ENCODE assay signal across 2 cellular contexts in the genomic region with DNA sequence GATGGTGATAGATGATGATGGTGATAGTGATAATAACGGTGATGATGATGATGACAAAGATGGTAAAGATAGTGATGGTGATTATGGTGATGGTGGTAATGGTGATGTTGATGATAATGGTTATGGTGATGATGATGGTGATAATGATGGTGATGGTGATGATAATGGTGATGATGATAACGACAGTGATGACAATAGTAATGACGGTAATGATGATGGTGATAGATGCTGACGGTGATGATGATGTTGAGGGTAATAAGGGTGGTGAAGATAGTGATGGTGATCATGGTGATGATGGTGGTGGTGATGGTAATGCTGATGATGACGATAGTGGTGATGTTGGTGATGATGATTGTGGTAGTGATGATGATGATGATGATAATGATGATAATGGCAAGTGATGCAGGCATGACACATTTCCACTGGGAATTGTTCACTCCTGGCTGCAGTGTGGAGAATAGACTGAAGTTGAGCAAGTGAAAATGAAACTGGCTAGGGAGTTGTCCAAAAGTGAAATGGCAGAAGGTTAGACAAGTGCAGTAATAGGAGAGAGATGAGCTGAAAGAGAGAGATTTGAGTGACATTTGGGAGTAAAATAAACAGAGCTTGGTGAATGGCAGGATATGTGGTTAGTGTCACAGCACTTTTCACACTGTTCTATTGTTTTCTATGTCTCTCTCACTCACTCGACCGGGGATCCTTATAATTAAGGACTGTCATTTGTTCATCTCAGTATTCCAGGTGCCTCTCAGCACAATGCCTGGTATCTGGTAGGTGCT.
TF ChIP-seq lines count a peak whose summit lies in the region.

No MANE protein-coding gene starts in this region.

TF ChIP-seq in HepG2, 621 proteins besides CTCF, POLR2A, EP300 and RAD21:
- no peak for TF ChIP-seq ZNF451 (CRISPR knock-in tag; IDR thresholded peaks at IDR 0.05)
- peak; percentile 98 for TF ChIP-seq CREB1 (IDR thresholded peaks at IDR 0.05)
- no peak for TF ChIP-seq CREB1 (CRISPR knock-in tag; IDR thresholded peaks at IDR 0.05)
- TF ChIP-seq PHB2 (IDR thresholded peaks at IDR 0.05; ENCODE audit: partially characterized antibody), result peak; percentile 15
- no peak for TF ChIP-seq ZNF136 (CRISPR knock-in tag; IDR thresholded peaks at IDR 0.05; ENCODE audit: low read depth)
- no peak for TF ChIP-seq ZFAT (CRISPR knock-in tag; conservative IDR thresholded peaks at IDR 0.05)
- TF ChIP-seq ZNF510 (CRISPR knock-in tag; IDR thresholded peaks at IDR 0.05; ENCODE audit: low read depth), result no peak
- no peak for TF ChIP-seq ZNF775 (CRISPR knock-in tag; IDR thresholded peaks at IDR 0.05; ENCODE audit: borderline replicate concordance)
- TF ChIP-seq ZNF746 (CRISPR knock-in tag; IDR thresholded peaks at IDR 0.05), result no peak
- TF ChIP-seq, protein P1, sequence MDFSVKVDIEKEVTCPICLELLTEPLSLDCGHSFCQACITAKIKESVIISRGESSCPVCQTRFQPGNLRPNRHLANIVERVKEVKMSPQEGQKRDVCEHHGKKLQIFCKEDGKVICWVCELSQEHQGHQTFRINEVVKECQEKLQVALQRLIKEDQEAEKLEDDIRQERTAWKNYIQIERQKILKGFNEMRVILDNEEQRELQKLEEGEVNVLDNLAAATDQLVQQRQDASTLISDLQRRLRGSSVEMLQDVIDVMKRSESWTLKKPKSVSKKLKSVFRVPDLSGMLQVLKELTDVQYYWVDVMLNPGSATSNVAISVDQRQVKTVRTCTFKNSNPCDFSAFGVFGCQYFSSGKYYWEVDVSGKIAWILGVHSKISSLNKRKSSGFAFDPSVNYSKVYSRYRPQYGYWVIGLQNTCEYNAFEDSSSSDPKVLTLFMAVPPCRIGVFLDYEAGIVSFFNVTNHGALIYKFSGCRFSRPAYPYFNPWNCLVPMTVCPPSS (IDR thresholded peaks at IDR 0.05), result peak; percentile 57; the same call in 1 of the 2 replicates
- TF ChIP-seq ZNF282 (IDR thresholded peaks at IDR 0.05; ENCODE audit: partially characterized antibody), result no peak
- TF ChIP-seq SMC3 (IDR thresholded peaks at IDR 0.05; ENCODE audit: low read length), result no peak
- TF ChIP-seq, protein P2, sequence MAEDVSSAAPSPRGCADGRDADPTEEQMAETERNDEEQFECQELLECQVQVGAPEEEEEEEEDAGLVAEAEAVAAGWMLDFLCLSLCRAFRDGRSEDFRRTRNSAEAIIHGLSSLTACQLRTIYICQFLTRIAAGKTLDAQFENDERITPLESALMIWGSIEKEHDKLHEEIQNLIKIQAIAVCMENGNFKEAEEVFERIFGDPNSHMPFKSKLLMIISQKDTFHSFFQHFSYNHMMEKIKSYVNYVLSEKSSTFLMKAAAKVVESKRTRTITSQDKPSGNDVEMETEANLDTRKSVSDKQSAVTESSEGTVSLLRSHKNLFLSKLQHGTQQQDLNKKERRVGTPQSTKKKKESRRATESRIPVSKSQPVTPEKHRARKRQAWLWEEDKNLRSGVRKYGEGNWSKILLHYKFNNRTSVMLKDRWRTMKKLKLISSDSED (CRISPR knock-in tag; IDR thresholded peaks at IDR 0.05), result no peak
- TF ChIP-seq ATF7 (IDR thresholded peaks at IDR 0.05), result peak; percentile 24; the same call in 1 of the 2 replicates
- no peak for TF ChIP-seq ATF7 (CRISPR knock-in tag; IDR thresholded peaks at IDR 0.05)
- TF ChIP-seq JDP2 (CRISPR knock-in tag; IDR thresholded peaks at IDR 0.05; ENCODE audit: borderline replicate concordance), result no peak
- TF ChIP-seq, protein P3, sequence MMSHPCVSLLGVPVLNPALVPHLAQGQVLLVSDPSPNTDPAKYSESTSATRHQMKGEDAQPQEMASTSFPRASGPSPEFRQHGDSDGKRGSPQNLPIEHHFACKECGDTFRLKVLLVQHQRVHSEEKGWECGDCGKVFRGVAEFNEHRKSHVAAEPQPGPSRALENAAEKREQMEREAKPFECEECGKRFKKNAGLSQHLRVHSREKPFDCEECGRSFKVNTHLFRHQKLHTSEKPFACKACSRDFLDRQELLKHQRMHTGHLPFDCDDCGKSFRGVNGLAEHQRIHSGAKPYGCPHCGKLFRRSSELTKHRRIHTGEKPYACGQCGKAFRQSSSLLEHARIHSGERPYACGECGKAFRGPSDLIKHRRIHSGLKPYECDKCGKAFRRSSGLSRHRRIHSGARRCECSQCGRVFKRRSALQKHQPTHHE (CRISPR knock-in tag; IDR thresholded peaks at IDR 0.05; ENCODE audit: borderline replicate concordance), result no peak
- TF ChIP-seq HMGA1 (CRISPR knock-in tag; conservative IDR thresholded peaks at IDR 0.05), result no peak
- 0 out of 2 replicates have a peak, but pooled peaks have one; percentile 73 for TF ChIP-seq IKZF1 (IDR thresholded peaks at IDR 0.05)

TF ChIP-seq in H1, 55 proteins besides CTCF, POLR2A, EP300 and RAD21:
- no peak for TF ChIP-seq NANOG (IDR thresholded peaks at IDR 0.05; ENCODE audit: insufficient read depth, low read depth, low read length, poor library complexity, severe bottlenecking)
- TF ChIP-seq TEAD4 (IDR thresholded peaks at IDR 0.05; ENCODE audit: low read depth, low read length), result no peak
- TF ChIP-seq SAP30 (IDR thresholded peaks at IDR 0.05; ENCODE audit: insufficient read depth, insufficient replicate concordance, low read length), result no peak
- TF ChIP-seq EGR1 (IDR thresholded peaks at IDR 0.05; ENCODE audit: borderline replicate concordance, low read depth, low read length), result no peak
- no peak for TF ChIP-seq EZH2 (IDR thresholded peaks at IDR 0.05; ENCODE audit: low read depth, low read length, severe bottlenecking)
- TF ChIP-seq, protein P4, sequence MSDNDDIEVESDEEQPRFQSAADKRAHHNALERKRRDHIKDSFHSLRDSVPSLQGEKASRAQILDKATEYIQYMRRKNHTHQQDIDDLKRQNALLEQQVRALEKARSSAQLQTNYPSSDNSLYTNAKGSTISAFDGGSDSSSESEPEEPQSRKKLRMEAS (IDR thresholded peaks at IDR 0.05), result no peak
- TF ChIP-seq CHD2 (IDR thresholded peaks at IDR 0.05; ENCODE audit: low read length), result no peak
- TF ChIP-seq KDM5A (IDR thresholded peaks at IDR 0.05; ENCODE audit: low read length), result no peak
- TF ChIP-seq, protein P5, sequence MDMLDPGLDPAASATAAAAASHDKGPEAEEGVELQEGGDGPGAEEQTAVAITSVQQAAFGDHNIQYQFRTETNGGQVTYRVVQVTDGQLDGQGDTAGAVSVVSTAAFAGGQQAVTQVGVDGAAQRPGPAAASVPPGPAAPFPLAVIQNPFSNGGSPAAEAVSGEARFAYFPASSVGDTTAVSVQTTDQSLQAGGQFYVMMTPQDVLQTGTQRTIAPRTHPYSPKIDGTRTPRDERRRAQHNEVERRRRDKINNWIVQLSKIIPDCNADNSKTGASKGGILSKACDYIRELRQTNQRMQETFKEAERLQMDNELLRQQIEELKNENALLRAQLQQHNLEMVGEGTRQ (IDR thresholded peaks at IDR 0.05; ENCODE audit: low read length), result no peak
- no peak for TF ChIP-seq RBBP5 (IDR thresholded peaks at IDR 0.05; ENCODE audit: borderline replicate concordance, low read depth, low read length)
- TF ChIP-seq SP1 (IDR thresholded peaks at IDR 0.05; ENCODE audit: low read depth, low read length), result no peak
- no peak for TF ChIP-seq CHD1 (IDR thresholded peaks at IDR 0.05; ENCODE audit: low read depth, low read length)
